ENCODE assay signal across 18 cellular contexts in the genomic region with DNA sequence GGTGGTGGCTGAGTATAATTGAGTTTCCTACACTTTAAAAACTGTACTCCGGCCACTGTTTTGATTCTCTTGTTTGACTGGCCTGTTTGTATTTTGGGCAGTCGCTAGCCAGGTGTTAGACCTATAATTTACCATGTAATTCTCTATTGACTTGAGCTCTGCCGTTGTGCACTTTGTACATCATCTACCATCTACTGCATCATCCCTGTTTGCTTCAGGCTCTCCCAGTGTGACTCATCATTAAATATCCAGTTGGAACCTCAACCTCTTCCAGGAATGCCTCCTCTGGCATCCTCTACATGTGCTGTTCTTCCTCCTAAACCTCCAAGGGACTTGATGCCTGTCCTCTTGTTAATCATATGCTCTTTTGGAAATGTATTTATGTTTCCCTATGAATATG.
DNase-seq lines count a peak whose midpoint lies in the region; ATAC-seq and TF ChIP-seq lines count a peak whose summit lies in the region.
"Had no signal": no experiment of that assay in that cellular context is flagged by ENCODE, and none has a peak within 500 bp of the region (broad histone marks: within the 10 kb centered on the region; RNA-seq: fewer than 3 reads in every experiment).

No MANE protein-coding gene starts in this region.

- peak; percentile 17 for DNase-seq in BJ (ENCODE audit: low read depth)
- DNase-seq in M059J (ENCODE audit: low read depth), result peak; percentile 70
- no peak for DNase-seq in activated B cell treated with CpG ODN at 0.5 μM for 24 hours
- no peak for DNase-seq in left colon
- DNase-seq in tibial nerve (ENCODE audit: low spot score in 2 of 2), result no peak
- DNase-seq in trophoblast cell, result no peak
- DNase-seq in NOMO-1 treated with DMSO at 0.1 percent for 48 hours (lab: John Stamatoyannopoulos, UW; ENCODE audit: unreplicated experiment), result no peak
- DNase-seq: activated T-cell treated with anti-CD3 and anti-CD28 coated beads, Interleukin-2, amount 50 U/mL, for 4 hours; CD4-positive, CD25-positive, alpha-beta regulatory T cell; KG1; NCI-H446 treated with DMSO at 0.1 percent for 48 hours; stimulated activated naive B cell treated with anti-CD40 and anti-IgM and Interleukin-4, amounts not matched to agents 10 μg/mL and 1 μg/mL and 100 μg/mL, for 72 hours had no signal

- no peak overlapping the region for H3K23ac ChIP-seq in trophoblast cell (ENCODE audit: low read length)

- H3K27me3 ChIP-seq in BJ (ENCODE audit: control insufficient read depth, insufficient read depth, low read length) (no peaks in the 10 kb centered on the region), tibial nerve (no peaks in the 10 kb centered on the region), trophoblast cell (ENCODE audit: insufficient read depth, low read length) (no peaks in the 10 kb centered on the region)
- H3K27me3 ChIP-seq: cardiac muscle cell, esophagus muscularis mucosa had no signal

- no peak for TF ChIP-seq CTCF in BJ (IDR thresholded peaks at IDR 0.05; ENCODE audit: insufficient read depth, low read depth, low read length)
- TF ChIP-seq CTCF in activated B cell treated with CpG ODN at 0.5 μM for 24 hours (IDR thresholded peaks at IDR 0.05), result no peak
- TF ChIP-seq CTCF in tibial nerve (IDR thresholded peaks at IDR 0.05), result no peak

- H3K4me3 ChIP-seq in BJ (ENCODE audit: low read depth, low read length) (no peak overlapping the region), tibial nerve (no peak overlapping the region), trophoblast cell (ENCODE audit: low read depth, low read length) (no peak overlapping the region)
- H3K4me3 ChIP-seq: cardiac muscle cell, esophagus muscularis mucosa, HAP-1, SK-N-MC had no signal

- no peak overlapping the region for H3K14ac ChIP-seq in trophoblast cell (ENCODE audit: low read length)

- no peaks in the 10 kb centered on the region for H3K9me3 Mint-ChIP-seq in activated B cell treated with CpG ODN at 0.5 μM for 24 hours
- H3K9me3 Mint-ChIP-seq: activated T-cell treated with anti-CD3 and anti-CD28 coated beads, Interleukin-2, amount 50 U/mL, for 4 hours; CD4-positive, CD25-positive, alpha-beta regulatory T cell; stimulated activated naive B cell treated with anti-CD40 and anti-IgM and Interleukin-4, amounts not matched to agents 10 μg/mL and 1 μg/mL and 100 μg/mL, for 72 hours had no signal

- H2BK120ac ChIP-seq in trophoblast cell (ENCODE audit: insufficient read depth, low read length, poor library complexity), result no peak overlapping the region

- H2AK5ac ChIP-seq in trophoblast cell (ENCODE audit: low read length), result no peak overlapping the region

- no peak overlapping the region for H3K9ac ChIP-seq in trophoblast cell (ENCODE audit: low read length)

- H4K8ac ChIP-seq in trophoblast cell (ENCODE audit: low read depth, low read length), result no peak overlapping the region

- H3K4me1 Mint-ChIP-seq in activated B cell treated with CpG ODN at 0.5 μM for 24 hours, result peaks cover 31% of the 10 kb centered on the region

- TF ChIP-seq POLR2A in tibial nerve (IDR thresholded peaks at IDR 0.05), result no peak

- no peaks in the 10 kb centered on the region for H3K79me1 ChIP-seq in trophoblast cell (ENCODE audit: low read length)

- no peaks in the 10 kb centered on the region for H3K79me2 ChIP-seq in trophoblast cell (ENCODE audit: control insufficient read depth, insufficient read depth, low read length, poor library complexity)

- H3K4me1 ChIP-seq in tibial nerve (peaks cover 0 to 39% (median 4%) of the 10 kb centered on the region in 4 donors), trophoblast cell (ENCODE audit: control insufficient read depth in 1 of 2, insufficient read depth in 2 of 2, low read length in 2 of 2) (no peaks in the 10 kb centered on the region)
- H3K4me1 ChIP-seq: HAP-1 had no signal

- no peak overlapping the region for H3K18ac ChIP-seq in trophoblast cell (ENCODE audit: low read length)

- whole genome bisulfite sequencing in tibial nerve, 2 donors, result 76 to 78% methylated on average over 3 of the region's 3 CpGs
- WGBS in trophoblast cell (ENCODE audit: extremely low coverage, insufficient coverage, insufficient read length), result no CpG with 5 or more reads among the region's 3 CpGs

- H3K27ac ChIP-seq in tibial nerve (no peak overlapping the region), trophoblast cell (ENCODE audit: low read depth, low read length) (no peak overlapping the region)
- H3K27ac ChIP-seq: cardiac muscle cell, esophagus muscularis mucosa, SK-N-MC had no signal

- no peak overlapping the region for H2BK12ac ChIP-seq in trophoblast cell (ENCODE audit: low read length)

- no peak overlapping the region for H4K91ac ChIP-seq in trophoblast cell (ENCODE audit: low read depth, low read length)

- intact Hi-C loops in activated B cell treated with CpG ODN at 0.5 μM for 24 hours (cut with micrococcal nuclease) (no loop called here), left colon (cut with DNase I, micrococcal nuclease) (no loop called here)

- H2BK5ac ChIP-seq in trophoblast cell (ENCODE audit: low read depth, low read length, poor library complexity), result no peak overlapping the region

- H3K27ac Mint-ChIP-seq in activated B cell treated with CpG ODN at 0.5 μM for 24 hours, result peak overlapping the region; percentile 22
- H3K27ac Mint-ChIP-seq: CD4-positive, CD25-positive, alpha-beta regulatory T cell; stimulated activated naive B cell treated with anti-CD40 and anti-IgM and Interleukin-4, amounts not matched to agents 10 μg/mL and 1 μg/mL and 100 μg/mL, for 72 hours had no signal

- H3K36me3 Mint-ChIP-seq in activated B cell treated with CpG ODN at 0.5 μM for 24 hours (ENCODE audit: low read depth), result no peaks in the 10 kb centered on the region
- H3K36me3 Mint-ChIP-seq: CD4-positive, CD25-positive, alpha-beta regulatory T cell had no signal

- H3K27me3 Mint-ChIP-seq in activated B cell treated with CpG ODN at 0.5 μM for 24 hours, result no peaks in the 10 kb centered on the region
- H3K27me3 Mint-ChIP-seq: CD4-positive, CD25-positive, alpha-beta regulatory T cell; stimulated activated naive B cell treated with anti-CD40 and anti-IgM and Interleukin-4, amounts not matched to agents 10 μg/mL and 1 μg/mL and 100 μg/mL, for 72 hours had no signal

- H3K9me3 ChIP-seq in tibial nerve, result no peaks in the 10 kb centered on the region
- H3K9me3 ChIP-seq in trophoblast cell (ENCODE audit: insufficient read depth, low read depth, low read length), result no peaks in the 10 kb centered on the region
- H3K9me3 ChIP-seq: esophagus muscularis mucosa, HAP-1 had no signal

- H2AFZ ChIP-seq in trophoblast cell (ENCODE audit: insufficient read depth, low read length, poor library complexity), result no peak overlapping the region

- POLR2A ChIA-PET in BJ (lab: Charles Lee), result no interaction called here
- POLR2A ChIA-PET in activated B cell treated with CpG ODN at 0.5 μM for 24 hours (lab: Charles Lee), result no interaction called here

- TF ChIP-seq EP300 in tibial nerve (IDR thresholded peaks at IDR 0.05), result no peak

- no peaks in the 10 kb centered on the region for H3K36me3 ChIP-seq in BJ (ENCODE audit: control insufficient read depth, insufficient read depth, low read length)
- no peaks in the 10 kb centered on the region for H3K36me3 ChIP-seq in tibial nerve
- no peaks in the 10 kb centered on the region for H3K36me3 ChIP-seq in trophoblast cell (ENCODE audit: control insufficient read depth in 1 of 2, insufficient read depth in 2 of 2, low read length in 2 of 2)
- H3K36me3 ChIP-seq: cardiac muscle cell, esophagus muscularis mucosa, HAP-1 had no signal

- H3K4ac ChIP-seq in trophoblast cell (ENCODE audit: low read depth, low read length), result no peak overlapping the region

- CTCF ChIA-PET in BJ (lab: Yijun Ruan, JAX), result no interaction called here
- CTCF ChIA-PET in activated B cell treated with CpG ODN at 0.5 μM for 24 hours (lab: Charles Lee), result interaction anchor here (1.4 kb wide), 1 partner anchor 31 kb away, joined by 3 read pairs; no protein-coding TSS in a partner anchor

- no peak overlapping the region for H3K4me3 Mint-ChIP-seq in activated B cell treated with CpG ODN at 0.5 μM for 24 hours
- H3K4me3 Mint-ChIP-seq: activated T-cell treated with anti-CD3 and anti-CD28 coated beads, Interleukin-2, amount 50 U/mL, for 4 hours; CD4-positive, CD25-positive, alpha-beta regulatory T cell; stimulated activated naive B cell treated with anti-CD40 and anti-IgM and Interleukin-4, amounts not matched to agents 10 μg/mL and 1 μg/mL and 100 μg/mL, for 72 hours had no signal

- H4K12ac ChIP-seq in trophoblast cell (ENCODE audit: low read depth, low read length), result no peak overlapping the region

- ATAC-seq in activated B cell treated with CpG ODN at 0.5 μM for 24 hours (ENCODE audit: low read depth) (no peak), left colon (peak; percentile 78), HG03442 (IDR thresholded peaks at IDR 0.05; ENCODE audit: unreplicated experiment) (no peak)
- ATAC-seq: activated CD4-positive, CD25-positive, alpha-beta regulatory T cell treated with anti-CD3 and anti-CD28 coated beads, Interleukin-2, amount 50 U/mL, for 24 hours; activated T-cell treated with anti-CD3 and anti-CD28 coated beads, Interleukin-2, amount 50 U/mL, for 4 hours; stimulated activated naive B cell treated with anti-CD40 and anti-IgM and Interleukin-4, amounts not matched to agents 10 μg/mL and 1 μg/mL and 100 μg/mL, for 72 hours had no signal

- no peak overlapping the region for H3K4me2 ChIP-seq in trophoblast cell (ENCODE audit: low read length)

Comparison
In these comparisons a context has a peak if more than half of its experiments do, and no peak if none do; other contexts are left out.
1. DNase-seq: peak in BJ (single experiment) and M059J (single experiment); none in activated B cell treated with CpG ODN at 0.5 μM for 24 hours (single experiment), left colon (0 of 2), tibial nerve (0 of 2), trophoblast cell (0 of 2) and NOMO-1 treated with DMSO at 0.1 percent for 48 hours (single experiment).